Comparison of ENCODE assay signal across 8 cellular contexts in genomic region chr19:50025794-50026549, GRCh38. TPM values are rescaled to one million over a fixed set of nuclear protein-coding genes. Genes with fewer than 3 reads are reported as not detected.
DNase-seq lines count a peak whose midpoint lies in the region; ATAC-seq, FAIRE-seq and TF ChIP-seq lines count a peak whose summit lies in the region.

ZNF473 (plus strand) TSS chr19:50026005; CDS start chr19:50031083, 5,078 bp downstream.

- peaks cover 48% of the 10 kb centered on the region for H3K4me1 Mint-ChIP-seq in CD8-positive, alpha-beta T cell (ENCODE audit: low read depth)

- H3K79me2 ChIP-seq in endothelial cell of umbilical vein (ENCODE audit: control insufficient read depth, insufficient read depth, low read length), result peaks cover 36% of the 10 kb centered on the region

- no peaks in the 10 kb centered on the region for H3K27me3 ChIP-seq in CD8-positive, alpha-beta T cell (ENCODE audit: insufficient read depth, low read length)
- H3K27me3 ChIP-seq in NT2/D1 (ENCODE audit: insufficient read depth, insufficient read length) (no peaks in the 10 kb centered on the region), endothelial cell of umbilical vein (ENCODE audit: control insufficient read depth in 2 of 2, insufficient read depth in 2 of 2, low read length in 2 of 2) (no peaks in the 10 kb centered on the region), mucosa of stomach (ENCODE audit: control insufficient read depth, insufficient read depth, low read length) (no peaks in the 10 kb centered on the region)

- dilution Hi-C loops in endothelial cell of umbilical vein (cut with MboI; ENCODE audit: extremely low pct_ligation_motif_present, low sequenced_read_pairs), result no loop called here

- no peaks in the 10 kb centered on the region for H3K27me3 Mint-ChIP-seq in CD8-positive, alpha-beta T cell (ENCODE audit: low read depth)

- H3K27ac ChIP-seq in CD8-positive, alpha-beta T cell (ENCODE audit: low read depth, low read length), result peak within 1 kb of the TSS; percentile 98
- H3K27ac ChIP-seq in endothelial cell of umbilical vein (ENCODE audit: insufficient read depth, low read depth, low read length), result peak within 1 kb of the TSS; percentile 92

- CTCF ChIA-PET in CD8-positive, alpha-beta T cell (lab: Charles Lee), result interaction anchor here (0.7 to 1.5 kb wide), 2 partner anchors 22 to 1608 kb away, joined by 3 to 6 read pairs; no protein-coding TSS in a partner anchor
- CTCF ChIA-PET in endothelial cell of umbilical vein (lab: Charles Lee), result interaction anchor here (0.7 to 1.5 kb wide), 3 partner anchors 22 to 27 kb away, joined by 3 to 5 read pairs (median 4); no protein-coding TSS in a partner anchor

- H3K9ac ChIP-seq in NT2/D1 (ENCODE audit: insufficient read length, low read depth) (peak within 1 kb of the TSS; percentile 86), endothelial cell of umbilical vein (replicated peaks; ENCODE audit: extremely low read depth, insufficient read depth, low read length) (peak within 1 kb of the TSS; percentile 85), mucosa of stomach (ENCODE audit: low read length) (peak within 1 kb of the TSS; percentile 89)

- peak within 1 kb of the TSS; percentile 64 for H3K4me2 ChIP-seq in endothelial cell of umbilical vein (ENCODE audit: insufficient read depth, low read length)

- H2AFZ ChIP-seq in endothelial cell of umbilical vein (ENCODE audit: low read depth, low read length), result peak within 1 kb of the TSS; percentile 97

- no peaks in the 10 kb centered on the region for H4K20me1 ChIP-seq in endothelial cell of umbilical vein (replicated peaks; ENCODE audit: control insufficient read depth, extremely low read depth, insufficient read depth, low read length)

- H3K9me1 ChIP-seq in endothelial cell of umbilical vein (replicated peaks; ENCODE audit: control insufficient read depth, extremely low read depth, insufficient read depth, low read length), result no peaks in the 10 kb centered on the region

- no peaks in the 10 kb centered on the region for H3K9me3 ChIP-seq in CD8-positive, alpha-beta T cell (ENCODE audit: low read length)
- H3K9me3 ChIP-seq in NT2/D1 (ENCODE audit: insufficient read depth, low read length) (no peaks in the 10 kb centered on the region), endothelial cell of umbilical vein (replicated peaks; ENCODE audit: control insufficient read depth, insufficient read depth, low read length) (no peaks in the 10 kb centered on the region), mucosa of stomach (ENCODE audit: control insufficient read depth, low read length) (no peaks in the 10 kb centered on the region)

- no peak for TF ChIP-seq CTCF in CD8-positive, alpha-beta T cell (IDR thresholded peaks at IDR 0.05)
- no peak for TF ChIP-seq CTCF in endothelial cell of umbilical vein (IDR thresholded peaks at IDR 0.05; ENCODE audit: extremely low read depth in 1 of 2, insufficient read depth in 1 of 2, low read depth in 1 of 2, low read length in 2 of 2)

- H3K36me3 ChIP-seq in CD8-positive, alpha-beta T cell (ENCODE audit: insufficient read depth, low read length), result no peaks in the 10 kb centered on the region
- H3K36me3 ChIP-seq in NT2/D1 (ENCODE audit: insufficient read depth, insufficient read length, low read length) (peaks cover 32% of the 10 kb centered on the region), endothelial cell of umbilical vein (ENCODE audit: control insufficient read depth in 2 of 2, extremely low read depth in 1 of 2, insufficient read depth in 2 of 2, low read length in 2 of 2) (peaks cover 0 to 4% of the 10 kb centered on the region in 2 experiments), mucosa of stomach (ENCODE audit: control insufficient read depth, insufficient read depth, low read length) (no peaks in the 10 kb centered on the region)

- TF ChIP-seq POLR2A in endothelial cell of umbilical vein (IDR thresholded peaks at IDR 0.05; ENCODE audit: low read depth, low read length), result peak; percentile 69

- BruUV-seq in endothelial cell of umbilical vein (replicated peaks; lab: Mats Ljungman, UMichigan), result TSS peak; percentile 55

- peak within 1 kb of the TSS; percentile 88 for H3K4me3 ChIP-seq in CD8-positive, alpha-beta T cell (ENCODE audit: low read depth, low read length)
- H3K4me3 ChIP-seq in NT2/D1 (ENCODE audit: insufficient read length, low read depth) (peak within 1 kb of the TSS; percentile 90), endothelial cell of umbilical vein (replicated peaks in 1 of 3; ENCODE audit: insufficient read depth in 1 of 3, low read depth in 1 of 3, low read length in 3 of 3) (peak within 1 kb of the TSS; percentile 60 to 82 (median 82)), mucosa of stomach (ENCODE audit: low read length) (peak within 1 kb of the TSS; percentile 85)

- H3K4me3 Mint-ChIP-seq in CD8-positive, alpha-beta T cell, result peak within 1 kb of the TSS; percentile 90

- no peak for FAIRE-seq in endothelial cell of umbilical vein (lab: Jason Lieb, UNC)

- H3K27ac Mint-ChIP-seq in CD8-positive, alpha-beta T cell, result peak within 1 kb of the TSS; percentile 98

- intact Hi-C loops in CD8-positive, alpha-beta T cell (cut with DNase I, micrococcal nuclease), result loop anchor here (1.0 to 5.0 kb wide), 8 partner anchors 24 to 1664 kb away; partner anchors contain the start of genes ATF5 (in 2 of the 2), NUP62 (in 2 of the 2), AP2A1 (in 1 of the 2) and FUZ (in 1 of the 2)
- intact Hi-C loops in endothelial cell of umbilical vein (cut with micrococcal nuclease), result loop anchor here (1.0 kb wide), 2 partner anchors 39 to 150 kb away; no protein-coding TSS in a partner anchor

- POLR2A ChIA-PET in CD8-positive, alpha-beta T cell (lab: Charles Lee), result interaction anchor here (0.8 to 2.4 kb wide), 4 partner anchors 22 to 149 kb away, joined by 3 to 9 read pairs (median 4); partner anchors contain the start of genes AKT1S1, NUP62 and TBC1D17
- POLR2A ChIA-PET in endothelial cell of umbilical vein (lab: Charles Lee), result no interaction called here

- H3K36me3 Mint-ChIP-seq in CD8-positive, alpha-beta T cell, result peaks cover 38% of the 10 kb centered on the region

- peak; percentile 71 for ATAC-seq in CD8-positive, alpha-beta T cell
- ATAC-seq in GM19397 (IDR thresholded peaks at IDR 0.05; ENCODE audit: unreplicated experiment) (peak; percentile 57), HG03558 (IDR thresholded peaks at IDR 0.05; ENCODE audit: extremely low read depth, unreplicated experiment) (peak; percentile 37)

- peak; percentile 80 to 96 (median 88) for DNase-seq in CD8-positive, alpha-beta T cell
- peak; percentile 80 for DNase-seq in NT2/D1 (ENCODE audit: low read depth, low spot score)
- peak; percentile 87 for DNase-seq in activated CD8-positive, alpha-beta memory T cell treated with anti-CD3 and anti-CD28 coated beads, Interleukin-2, amount 50 U/mL, for 4 hours
- DNase-seq in endothelial cell of umbilical vein (ENCODE audit: low read depth, low spot score), result no peak
- DNase-seq in stimulated activated CD8-positive, alpha-beta memory T cell treated with anti-CD3 and anti-CD28 coated beads, Interleukin-4, amount 100 ng/mL, for 48 hours, result peak; percentile 91

- H3K9me3 Mint-ChIP-seq in CD8-positive, alpha-beta T cell, result no peaks in the 10 kb centered on the region

- peaks cover 29% of the 10 kb centered on the region for H3K4me1 ChIP-seq in CD8-positive, alpha-beta T cell (ENCODE audit: insufficient read depth, low read length)
- H3K4me1 ChIP-seq in NT2/D1 (ENCODE audit: insufficient read depth, insufficient read length), result no peaks in the 10 kb centered on the region
- peaks cover 7% of the 10 kb centered on the region for H3K4me1 ChIP-seq in endothelial cell of umbilical vein (ENCODE audit: control insufficient read depth, extremely low read depth, insufficient read depth, low read length)
- H3K4me1 ChIP-seq in mucosa of stomach (ENCODE audit: control insufficient read depth, insufficient read depth, low read length), result peaks cover 16% of the 10 kb centered on the region

TF ChIP-seq in endothelial cell of umbilical vein, 7 proteins besides CTCF, POLR2A, EP300 and RAD21:
- TF ChIP-seq EZH2 (IDR thresholded peaks at IDR 0.05; ENCODE audit: borderline replicate concordance, low read depth, low read length, severe bottlenecking) (no peak), FOS (IDR thresholded peaks at IDR 0.05; ENCODE audit: borderline replicate concordance, insufficient read depth, low read length) (peak; percentile 8), MYC (IDR thresholded peaks at IDR 0.05; ENCODE audit: low read depth, low read length) (no peak), GATA2 (IDR thresholded peaks at IDR 0.05; ENCODE audit: insufficient read depth, insufficient read length, low read depth, low read length) (no peak), MAX (IDR thresholded peaks at IDR 0.05; ENCODE audit: insufficient read depth, insufficient read length) (peak; percentile 97), JUN (IDR thresholded peaks at IDR 0.05; ENCODE audit: borderline replicate concordance, insufficient read depth, insufficient read length, low read depth) (no peak), POLR2AphosphoS5 (IDR thresholded peaks at IDR 0.05; ENCODE audit: insufficient read depth, low read depth, low read length) (peak; percentile 57)
TF ChIP-seq in endothelial cell of umbilical vein: peak in this region for 3.

RNA-seq across cellular contexts. Expression of gene ZNF473, which starts in this region (rescaled TPM):
- total RNA-seq in CD8-positive, alpha-beta T cell, result 1 to 10 TPM; 5.2 to 5.8 TPM
- 8.1 and 8.7 TPM in 2 replicates for total RNA-seq in endothelial cell of umbilical vein
- polyA plus RNA-seq in endothelial cell of umbilical vein, result 3.0 and 3.8 TPM in 2 replicates
- polyA plus RNA-seq in endothelial cell of umbilical vein (2011; cell fraction: cytosol; rRNA removed), result 4.0 and 4.1 TPM in 2 replicates
- polyA plus RNA-seq in endothelial cell of umbilical vein (2011; cell fraction: nucleus; rRNA removed), result 7.0 and 8.0 TPM in 2 replicates
- polyA plus RNA-seq in endothelial cell of umbilical vein (2012), result 4.5 and 4.6 TPM in 2 replicates
- 8.0 and 11.0 TPM in 2 replicates for polyA minus RNA-seq in endothelial cell of umbilical vein
- polyA minus RNA-seq in endothelial cell of umbilical vein (2011; cell fraction: cytosol; rRNA and poly(A)+ RNA removed), result 8.2 TPM
- 4.0 and 6.4 TPM in 2 replicates for polyA minus RNA-seq in endothelial cell of umbilical vein (2011; cell fraction: nucleus; rRNA and poly(A)+ RNA removed)
